In the genomic region with DNA sequence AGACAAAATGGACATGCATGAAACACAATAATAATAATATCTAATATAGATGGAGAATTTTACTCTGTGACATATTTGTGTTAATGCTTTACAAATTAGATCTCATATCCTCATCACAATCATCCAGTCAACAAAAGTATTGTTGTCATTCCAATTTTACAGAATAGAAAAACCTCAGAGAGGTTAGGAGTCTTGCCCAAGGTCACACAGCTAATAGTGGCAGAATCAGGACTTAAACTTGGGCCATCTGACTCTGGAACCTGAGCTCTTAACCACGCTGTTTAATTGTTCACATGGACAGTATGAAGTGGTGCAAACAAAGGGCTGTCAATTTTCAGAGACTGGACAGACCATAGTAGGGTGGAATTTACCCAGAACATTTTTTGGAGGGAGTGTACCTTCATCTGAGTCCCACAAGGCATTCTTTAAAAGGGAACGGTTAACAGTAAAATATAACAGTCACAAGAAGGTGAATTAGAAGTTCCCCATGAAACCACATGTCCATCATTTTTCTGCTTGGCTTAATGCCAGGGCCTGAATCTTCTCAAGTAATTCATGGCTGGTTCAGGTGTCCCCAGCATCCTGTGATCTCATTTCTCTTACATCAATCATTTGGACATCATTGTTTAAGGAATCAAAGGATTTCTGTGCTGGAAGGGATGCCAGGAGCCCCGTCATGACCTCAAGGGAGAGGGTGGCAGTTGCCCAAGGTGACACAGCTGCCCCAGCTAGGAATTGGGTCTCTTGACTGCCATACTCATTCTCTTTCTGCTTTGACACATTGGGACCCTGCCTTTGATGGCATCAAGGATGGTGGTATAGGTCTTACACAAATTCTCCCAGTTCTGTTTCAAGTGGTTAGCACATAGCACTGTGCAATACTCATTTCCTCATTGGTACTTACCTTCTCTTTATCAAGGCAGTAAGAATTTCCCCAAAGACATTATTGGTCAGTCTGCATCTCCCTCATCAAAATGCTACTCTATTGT, we compare ENCODE assay signal across 14 cellular contexts. TPM values are rescaled to one million over a fixed set of nuclear protein-coding genes. Genes with fewer than 3 reads are reported as not detected.
DNase-seq lines count a peak whose midpoint lies in the region; ATAC-seq, FAIRE-seq and TF ChIP-seq lines count a peak whose summit lies in the region.
"Had no signal": no experiment of that assay in that cellular context is flagged by ENCODE, and none has a peak within 500 bp of the region (broad histone marks: within the 10 kb centered on the region; RNA-seq: fewer than 3 reads in every experiment).

No MANE protein-coding gene starts in this region.

- TF ChIP-seq POLR2A in K562 (conservative IDR thresholded peaks at IDR 0.05), result no peak

- no peak overlapping the region for H3K9ac ChIP-seq in K562 (ENCODE audit: insufficient read depth in 1 of 2, low read depth in 2 of 2, low read length in 2 of 2)

- no peaks in the 10 kb centered on the region for H3K4me1 ChIP-seq in K562 (replicated peaks in 1 of 2; ENCODE audit: control insufficient read depth in 2 of 2, insufficient read depth in 2 of 2, low read length in 2 of 2)
- H3K4me1 ChIP-seq: adrenal gland, HAP-1 had no signal

- no peak overlapping the region for H3K4me3 ChIP-seq in K562
- H3K4me3 ChIP-seq: adrenal gland, HAP-1 had no signal

- no peaks in the 10 kb centered on the region for H3K36me3 ChIP-seq in K562 (ENCODE audit: control insufficient read depth, insufficient read depth, low read length)
- H3K36me3 ChIP-seq: adrenal gland, HAP-1 had no signal

- TF ChIP-seq EP300 in K562 (IDR thresholded peaks at IDR 0.05; ENCODE audit: low read length), result no peak

- peaks cover 45% of the 10 kb centered on the region for H3K27me3 Mint-ChIP-seq in activated CD4-positive, alpha-beta T cell treated with anti-CD3 and anti-CD28 coated beads, Interleukin-2, amount 10 ng/mL, durations not matched to agents 24 days and 14 days

- in situ Hi-C loops in K562 (cut with MboI), result loop anchor here (10.0 kb wide), 1 partner anchor 155 kb away; no protein-coding TSS in a partner anchor

- intact Hi-C loops in K562 (cut with micrococcal nuclease), result loop anchor here (5.0 kb wide), 1 partner anchor 153 kb away; no protein-coding TSS in a partner anchor
- intact Hi-C loops in activated CD4-positive, alpha-beta T cell treated with anti-CD3 and anti-CD28 coated beads, Interleukin-2, amount 10 ng/mL, durations not matched to agents 24 days and 14 days (cut with micrococcal nuclease), result no loop called here

- POLR2A ChIA-PET in K562 (lab: Yijun Ruan, JAX), result no interaction called here

- no peaks in the 10 kb centered on the region for H3K9me1 ChIP-seq in K562 (ENCODE audit: control insufficient read depth, insufficient read depth, low read length)

- H3K4me3 Mint-ChIP-seq in activated CD4-positive, alpha-beta T cell treated with anti-CD3 and anti-CD28 coated beads, Interleukin-2, amount 10 ng/mL, durations not matched to agents 24 days and 14 days, result no peak overlapping the region

- no peak overlapping the region for H3K27ac ChIP-seq in K562 (ENCODE audit: extremely low read depth, low read depth, low read length)
- H3K27ac ChIP-seq: adrenal gland had no signal

- DNase-seq in K562 (ENCODE audit: extremely low read depth in 1 of 4, low spot score in 3 of 4) (no peak), mesenteric fat pad (ENCODE audit: low spot score) (no peak)
- no peak for DNase-seq in stimulated activated CD8-positive, alpha-beta memory T cell treated with anti-CD3 and anti-CD28 coated beads, Interleukin-4, amount 100 ng/mL, for 48 hours
- no peak for DNase-seq in activated CD4-positive, alpha-beta T cell treated with anti-CD3 and anti-CD28 coated beads, Interleukin-2, amount 10 ng/mL, durations not matched to agents 24 days and 14 days
- DNase-seq: activated CD4-positive, alpha-beta T cell treated with anti-CD3 and anti-CD28 coated beads for 1 hour; adrenal gland; kidney; OCI-M1 had no signal

- no peak overlapping the region for H3K27ac Mint-ChIP-seq in activated CD4-positive, alpha-beta T cell treated with anti-CD3 and anti-CD28 coated beads, Interleukin-2, amount 10 ng/mL, durations not matched to agents 24 days and 14 days
- H3K27ac Mint-ChIP-seq: progenitor cell of endocrine pancreas had no signal

- H3K79me2 ChIP-seq in K562 (ENCODE audit: control insufficient read depth, insufficient read depth, low read length), result no peaks in the 10 kb centered on the region

- ATAC-seq in GM18519 (IDR thresholded peaks at IDR 0.05; ENCODE audit: low FRiP score, unreplicated experiment) (peak; percentile 36), GM21390 (IDR thresholded peaks at IDR 0.05; ENCODE audit: unreplicated experiment) (peak; percentile 82), HG03521 (IDR thresholded peaks at IDR 0.05; ENCODE audit: unreplicated experiment) (peak; percentile 54), K562 (no peak), HG02973 (IDR thresholded peaks at IDR 0.05; ENCODE audit: unreplicated experiment) (no peak)

- TF ChIP-seq CTCF in K562 (IDR thresholded peaks at IDR 0.05 in 2 of 3, conservative IDR thresholded peaks at IDR 0.05 in 1 of 3; ENCODE audit: insufficient read depth in 2 of 3, low read depth in 1 of 3, low read length in 3 of 3), result no peak

- peaks cover 0 to 7% of the 10 kb centered on the region in 2 experiments; a peak in 1 of 5 replicates for H3K27me3 ChIP-seq in K562 (ENCODE audit: control insufficient read depth in 2 of 2, insufficient read depth in 2 of 2, low read length in 2 of 2)

- TF ChIP-seq RAD21 in K562 (CRISPR knock-in tag; conservative IDR thresholded peaks at IDR 0.05 in 1 of 2, IDR thresholded peaks at IDR 0.05 in 1 of 2), result no peak

- peaks cover 2% of the 10 kb centered on the region for H3K4me1 Mint-ChIP-seq in activated CD4-positive, alpha-beta T cell treated with anti-CD3 and anti-CD28 coated beads, Interleukin-2, amount 10 ng/mL, durations not matched to agents 24 days and 14 days

- no peak overlapping the region for H2AFZ ChIP-seq in K562 (ENCODE audit: low read depth, low read length)

- H3K36me3 Mint-ChIP-seq in activated CD4-positive, alpha-beta T cell treated with anti-CD3 and anti-CD28 coated beads, Interleukin-2, amount 10 ng/mL, durations not matched to agents 24 days and 14 days (ENCODE audit: low read depth), result no peaks in the 10 kb centered on the region

- no peaks in the 10 kb centered on the region for H3K9me3 ChIP-seq in K562 (replicated peaks; ENCODE audit: control insufficient read depth, insufficient read depth, low read depth, low read length)
- H3K9me3 ChIP-seq: adrenal gland, HAP-1 had no signal

- FAIRE-seq in K562 (lab: Jason Lieb, UNC), result no peak
- FAIRE-seq: kidney had no signal

- no peaks in the 10 kb centered on the region for H4K20me1 ChIP-seq in K562 (replicated peaks; ENCODE audit: control insufficient read depth, insufficient read depth, low read length)

- H3K4me2 ChIP-seq in K562 (ENCODE audit: insufficient read depth, low read length), result no peak overlapping the region

- WGBS in K562 (ENCODE audit: insufficient coverage, low coverage, missing lambda C conversion rate), result 0% methylated on average over 3 of the region's 3 CpGs

- H3K9me3 Mint-ChIP-seq in activated CD4-positive, alpha-beta T cell treated with anti-CD3 and anti-CD28 coated beads, Interleukin-2, amount 10 ng/mL, durations not matched to agents 24 days and 14 days, result no peaks in the 10 kb centered on the region

- CTCF ChIA-PET in K562 (lab: Yijun Ruan, JAX; ENCODE audit: low intra/inter-chr PET ratio), result no interaction called here

- no TSS peak for BruUV-seq in K562 (replicated peaks; lab: Mats Ljungman, UMichigan)

RNA-seq across cellular contexts. Expression of gene CCDC93, which starts 35.6 kb away (rescaled TPM):
- 33.4 and 55.4 TPM in 2 replicates for total RNA-seq in K562 (2011; cell fraction: chromatin; rRNA removed; ENCODE audit: low replicate concordance)
- 16.0 and 23.0 TPM in 2 replicates for total RNA-seq in K562 (2011; cell fraction: nucleolus; rRNA removed)
- 29.9 TPM in 2 replicates for total RNA-seq in K562 (2011; cell fraction: nucleoplasm; rRNA removed)
- total RNA-seq in K562 (2014; rRNA removed), result 9.6 and 10.8 TPM in 2 replicates
- 12.4 and 12.7 TPM in 2 replicates for total RNA-seq in K562 (2014; rRNA removed; fragmentation: Illumina TruSeq; extraction: Trizol)
- 19.3 and 20.7 TPM in 2 replicates for total RNA-seq in K562 (2015; rRNA removed; fragmentation: Illumina TruSeq; extraction: Trizol)
- 11.1 and 14.1 TPM in 2 replicates for total RNA-seq in K562 (2021)
- 13.7 and 22.8 TPM in 2 replicates for polyA plus RNA-seq in K562 (2011; rRNA removed)
- 4.3 and 9.2 TPM in 2 replicates for polyA plus RNA-seq in K562 (2011; cell fraction: cytosol; rRNA removed)
- polyA plus RNA-seq in K562 (2011; cell fraction: nucleus; rRNA removed), result 94.9 and 129 TPM in 2 replicates
- polyA plus RNA-seq in K562 (2012), result 8.9 and 11.6 TPM in 2 replicates
- 11.3 and 15.3 TPM in 2 replicates for polyA plus RNA-seq in K562 (2014; fragmentation: Illumina TruSeq; extraction: Trizol)
- polyA plus RNA-seq in K562 (2014; fragmentation: Nextera tagmentation; extraction: Ambion mirVana), result 1 to 10 TPM; 3.3 to 3.6 TPM
- polyA plus RNA-seq in K562 (2014; rRNA removed), result 11.6 and 12.2 TPM in 2 replicates
- 11.7 and 21.5 TPM in 2 replicates for polyA minus RNA-seq in K562 (2011; rRNA and poly(A)+ RNA removed)
- polyA minus RNA-seq in K562 (2011; cell fraction: cytosol; rRNA and poly(A)+ RNA removed), result 6.0 and 6.9 TPM in 2 replicates
- polyA minus RNA-seq in K562 (2011; cell fraction: nucleus; rRNA and poly(A)+ RNA removed), result 27.1 and 60.1 TPM in 2 replicates
- 30.3 and 34.4 TPM in 2 replicates for total RNA-seq in activated CD4-positive, alpha-beta T cell treated with anti-CD3 and anti-CD28 coated beads, Interleukin-2, amount 10 ng/mL, durations not matched to agents 24 days and 14 days
- total RNA-seq in mesenteric fat pad, result 40.1 TPM

RNA-seq across cellular contexts. Expression of gene INSIG2, which starts 38.8 kb away (rescaled TPM):
- 7.7 and 29.7 TPM in 2 replicates for total RNA-seq in K562 (2011; cell fraction: chromatin; rRNA removed; ENCODE audit: low replicate concordance)
- total RNA-seq in K562 (2011; cell fraction: nucleolus; rRNA removed), result 2.8 and 5.1 TPM in 2 replicates
- total RNA-seq in K562 (2011; cell fraction: nucleoplasm; rRNA removed), result 13.0 and 21.4 TPM in 2 replicates
- total RNA-seq in K562 (2014; rRNA removed), result 1.5 and 2.1 TPM in 2 replicates
- 3.4 and 3.5 TPM in 2 replicates for total RNA-seq in K562 (2014; rRNA removed; fragmentation: Illumina TruSeq; extraction: Trizol)
- 1.9 and 2.4 TPM in 2 replicates for total RNA-seq in K562 (2015; rRNA removed; fragmentation: Illumina TruSeq; extraction: Trizol)
- total RNA-seq in K562 (2021), result 5.5 and 6.7 TPM in 2 replicates
- polyA plus RNA-seq in K562 (2011; rRNA removed), result 27.5 and 34.2 TPM in 2 replicates
- 6.5 and 18.8 TPM in 2 replicates for polyA plus RNA-seq in K562 (2011; cell fraction: cytosol; rRNA removed)
- 8.4 and 16.2 TPM in 2 replicates for polyA plus RNA-seq in K562 (2011; cell fraction: nucleus; rRNA removed)
- polyA plus RNA-seq in K562 (2012), result 8.8 TPM in 2 replicates
- 4.0 and 4.1 TPM in 2 replicates for polyA plus RNA-seq in K562 (2014; fragmentation: Illumina TruSeq; extraction: Trizol)
- 10 to 100 TPM in 1 of 2 experiments, 1 to 10 TPM in 1; 9.7 to 10.7 TPM for polyA plus RNA-seq in K562 (2014; fragmentation: Nextera tagmentation; extraction: Ambion mirVana)
- 6.4 and 11.0 TPM in 2 replicates for polyA plus RNA-seq in K562 (2014; rRNA removed)
- 16.5 and 22.3 TPM in 2 replicates for polyA minus RNA-seq in K562 (2011; rRNA and poly(A)+ RNA removed)
- polyA minus RNA-seq in K562 (2011; cell fraction: cytosol; rRNA and poly(A)+ RNA removed), result 3.2 and 5.3 TPM in 2 replicates
- 5.5 and 14.8 TPM in 2 replicates for polyA minus RNA-seq in K562 (2011; cell fraction: nucleus; rRNA and poly(A)+ RNA removed)
- 35.2 and 35.6 TPM in 2 replicates for total RNA-seq in activated CD4-positive, alpha-beta T cell treated with anti-CD3 and anti-CD28 coated beads, Interleukin-2, amount 10 ng/mL, durations not matched to agents 24 days and 14 days
- total RNA-seq in mesenteric fat pad, result 21.5 TPM

Comparison
In these comparisons a context has a peak if more than half of its experiments do, and no peak if none do; other contexts are left out.
1. ATAC-seq: peak in GM18519 (single experiment), GM21390 (single experiment) and HG03521 (single experiment); none in K562 (single experiment) and HG02973 (single experiment).